ENCODE assay signal across 1 cellular context in genomic region chr15:71781965-71782265, GRCh38.
TF ChIP-seq lines count a peak whose summit lies in the region.

No MANE protein-coding gene starts in this region.

TF ChIP-seq in IMR-90, 13 proteins besides CTCF, POLR2A, EP300 and RAD21 (continued from another document):
- TF ChIP-seq SMC3 (IDR thresholded peaks at IDR 0.05; ENCODE audit: low read depth, low read length), result no peak
- no peak for TF ChIP-seq CEBPB (IDR thresholded peaks at IDR 0.05; ENCODE audit: low read depth, low read length)
- TF ChIP-seq CHD1 (IDR thresholded peaks at IDR 0.05; ENCODE audit: low read depth, low read length), result no peak
- TF ChIP-seq RCOR1 (IDR thresholded peaks at IDR 0.05; ENCODE audit: insufficient replicate concordance, low read length), result no peak
- no peak for TF ChIP-seq MAFK (IDR thresholded peaks at IDR 0.05; ENCODE audit: low read depth, low read length)
- no peak for TF ChIP-seq ELK1 (IDR thresholded peaks at IDR 0.05; ENCODE audit: borderline replicate concordance, low read depth, low read length)
- TF ChIP-seq FOS (IDR thresholded peaks at IDR 0.05; ENCODE audit: low read depth, low read length), result no peak
- no peak for TF ChIP-seq NFE2L2 (IDR thresholded peaks at IDR 0.05; ENCODE audit: low read depth, low read length)
- no peak for TF ChIP-seq BHLHE40 (IDR thresholded peaks at IDR 0.05; ENCODE audit: low read depth, low read length)
